9 cellular contexts compared by ENCODE assay signal in genomic region chr14:32259368-32260013, GRCh38. TPM values are rescaled to one million over a fixed set of nuclear protein-coding genes. Genes with fewer than 3 reads are reported as not detected.
A peak's percentile ranks its signal among the peaks of the same experiment; 100 is the strongest.
DNase-seq lines count a peak whose midpoint lies in the region; ATAC-seq and TF ChIP-seq lines count a peak whose summit lies in the region.
"Had no signal": no experiment of that assay in that cellular context is flagged by ENCODE, and none has a peak within 500 bp of the region (broad histone marks: within the 10 kb centered on the region; RNA-seq: fewer than 3 reads in every experiment).

No MANE protein-coding gene starts in this region.

- peaks cover 21% of the 10 kb centered on the region for H3K4me1 Mint-ChIP-seq in activated CD8-positive, alpha-beta T cell treated with anti-CD3 and anti-CD28 coated beads, Interleukin-2, amount 10 ng/mL, durations not matched to agents 7 days and 5 days (ENCODE audit: low read depth)

- intact Hi-C loops in mucosa of descending colon (cut with DNase I, micrococcal nuclease) = loop anchor here in 1 of 2 donors (5.0 kb wide), 1 partner anchor 332 kb away; no protein-coding TSS in a partner anchor

- H3K4me1 ChIP-seq in mucosa of descending colon (ENCODE audit: low read depth) = no peaks in the 10 kb centered on the region
- H3K4me1 ChIP-seq: parathyroid adenoma had no signal

- ATAC-seq in GM21447 (IDR thresholded peaks at IDR 0.05; ENCODE audit: unreplicated experiment) = peak; percentile 93
- ATAC-seq in HG03469 (IDR thresholded peaks at IDR 0.05; ENCODE audit: unreplicated experiment) = peak; percentile 77
- peak; percentile 73 for ATAC-seq in activated CD8-positive, alpha-beta T cell treated with anti-CD3 and anti-CD28 coated beads, Interleukin-2, amount 10 ng/mL, durations not matched to agents 7 days and 5 days
- peak; percentile 79 for ATAC-seq in mucosa of descending colon

- CTCF ChIA-PET in activated CD8-positive, alpha-beta T cell treated with anti-CD3 and anti-CD28 coated beads, Interleukin-2, amount 10 ng/mL, durations not matched to agents 7 days and 5 days (lab: Charles Lee) = interaction anchor here (0.9 to 2.5 kb wide), 14 partner anchors 9 to 864 kb away, joined by 3 to 14 read pairs (median 4); no protein-coding TSS in a partner anchor

- DNase-seq in DMS153 (lab: John Stamatoyannopoulos, UW) = peak; percentile 6
- DNase-seq in DMS153 treated with DMSO at 0.1 percent for 48 hours (lab: John Stamatoyannopoulos, UW; ENCODE audit: unreplicated experiment) = no peak
- peak; percentile 31 for DNase-seq in activated CD8-positive, alpha-beta T cell treated with anti-CD3 and anti-CD28 coated beads, Interleukin-2, amount 10 ng/mL, durations not matched to agents 7 days and 5 days
- DNase-seq in mucosa of descending colon = no peak
- no peak for DNase-seq in superior temporal gyrus (ENCODE audit: extremely low spot score)
- DNase-seq in occipital lobe (lab: John Stamatoyannopoulos, UW) = no peak

- no peak for TF ChIP-seq CTCF in mucosa of descending colon (IDR thresholded peaks at IDR 0.05)

- peaks cover 17% of the 10 kb centered on the region for H3K9me3 ChIP-seq in mucosa of descending colon

- no peaks in the 10 kb centered on the region for H3K36me3 ChIP-seq in mucosa of descending colon (ENCODE audit: low read depth)

- H3K27me3 Mint-ChIP-seq in activated CD8-positive, alpha-beta T cell treated with anti-CD3 and anti-CD28 coated beads, Interleukin-2, amount 10 ng/mL, durations not matched to agents 7 days and 5 days (ENCODE audit: low read depth) = no peaks in the 10 kb centered on the region

- peak overlapping the region; percentile 2 for H3K4me3 Mint-ChIP-seq in activated CD8-positive, alpha-beta T cell treated with anti-CD3 and anti-CD28 coated beads, Interleukin-2, amount 10 ng/mL, durations not matched to agents 7 days and 5 days

- POLR2A ChIA-PET in activated CD8-positive, alpha-beta T cell treated with anti-CD3 and anti-CD28 coated beads, Interleukin-2, amount 10 ng/mL, durations not matched to agents 7 days and 5 days (lab: Charles Lee) = interaction anchor here (0.8 to 1.5 kb wide), 3 partner anchors 27 to 840 kb away, joined by 3 read pairs; no protein-coding TSS in a partner anchor

- H3K4me3 ChIP-seq in mucosa of descending colon = no peak overlapping the region

- H3K9me3 Mint-ChIP-seq in activated CD8-positive, alpha-beta T cell treated with anti-CD3 and anti-CD28 coated beads, Interleukin-2, amount 10 ng/mL, durations not matched to agents 7 days and 5 days (ENCODE audit: insufficient read depth) = peaks cover 15% of the 10 kb centered on the region

- H3K27ac Mint-ChIP-seq in activated CD8-positive, alpha-beta T cell treated with anti-CD3 and anti-CD28 coated beads, Interleukin-2, amount 10 ng/mL, durations not matched to agents 7 days and 5 days = peak overlapping the region; percentile 43

- H3K36me3 Mint-ChIP-seq in activated CD8-positive, alpha-beta T cell treated with anti-CD3 and anti-CD28 coated beads, Interleukin-2, amount 10 ng/mL, durations not matched to agents 7 days and 5 days (ENCODE audit: low read depth) = peaks cover 9% of the 10 kb centered on the region

RNA-seq across cellular contexts. Expression of gene RNU6-8, which starts 56.4 kb away (rescaled TPM):
- not detected for total RNA-seq in activated CD8-positive, alpha-beta T cell treated with anti-CD3 and anti-CD28 coated beads, Interleukin-2, amount 10 ng/mL, durations not matched to agents 7 days and 5 days
- total RNA-seq in mucosa of descending colon (not detected), occipital lobe (not detected)

RNA-seq across cellular contexts. Expression of gene RNU6-7, which starts 57.6 kb away (rescaled TPM):
- not detected for total RNA-seq in activated CD8-positive, alpha-beta T cell treated with anti-CD3 and anti-CD28 coated beads, Interleukin-2, amount 10 ng/mL, durations not matched to agents 7 days and 5 days
- total RNA-seq in mucosa of descending colon = not detected
- total RNA-seq in occipital lobe = not detected

Comparison
In these comparisons a context has a peak if more than half of its experiments do, and no peak if none do; other contexts are left out.
1. DNase-seq: peak in DMS153 (single experiment) and activated CD8-positive, alpha-beta T cell treated with anti-CD3 and anti-CD28 coated beads, Interleukin-2, amount 10 ng/mL, durations not matched to agents 7 days and 5 days (single experiment); none in DMS153 treated with DMSO at 0.1 percent for 48 hours (single experiment), mucosa of descending colon (0 of 3), superior temporal gyrus (single experiment) and occipital lobe (single experiment).
2. Peak in every context shown above with its lines, with median percentiles within 50 percentile points of each other: ATAC-seq.